Comparison of ENCODE assay signal across 21 cellular contexts in the genomic region with DNA sequence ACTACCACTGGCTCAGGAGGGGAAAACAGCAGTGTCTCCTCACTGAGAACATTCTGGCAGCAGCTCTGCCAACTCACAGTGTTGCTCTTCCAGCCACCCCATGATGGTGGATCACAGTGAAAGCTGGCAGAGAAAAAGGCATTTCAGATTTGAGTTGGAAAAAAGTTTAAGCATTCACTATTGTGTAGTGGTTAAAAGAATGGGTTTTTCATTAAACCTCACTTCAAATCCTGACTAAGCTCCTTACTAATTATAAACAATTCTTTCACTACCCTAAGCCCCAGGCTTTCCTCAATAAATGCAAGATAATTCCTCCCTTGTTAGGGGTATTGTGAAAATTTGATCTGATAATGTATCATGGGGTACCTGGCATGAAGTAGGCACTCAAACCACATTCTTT.
DNase-seq lines count a peak whose midpoint lies in the region; ATAC-seq, FAIRE-seq and TF ChIP-seq lines count a peak whose summit lies in the region.
"Had no signal": no experiment of that assay in that cellular context is flagged by ENCODE, and none has a peak within 500 bp of the region (broad histone marks: within the 10 kb centered on the region; RNA-seq: fewer than 3 reads in every experiment).

No MANE protein-coding gene starts in this region.

- no peaks in the 10 kb centered on the region for H3K27me3 ChIP-seq in neural progenitor cell
- H3K27me3 ChIP-seq in aorta (ENCODE audit: control insufficient read depth in 1 of 2, insufficient read depth in 2 of 2, low read length in 1 of 2): no peaks in the 10 kb centered on the region
- H3K27me3 ChIP-seq: BLaER1 treated with 17β-estradiol and CSF1 and Interleukin-3, amounts not matched to agents 10 nM and 100 nM had no signal

- H4K20me1 ChIP-seq in neural progenitor cell (ENCODE audit: low read depth): no peaks in the 10 kb centered on the region
- H4K20me1 ChIP-seq: BLaER1 treated with 17β-estradiol and CSF1 and Interleukin-3, amounts not matched to agents 10 nM and 100 nM had no signal

- no peak overlapping the region for H3K9ac ChIP-seq in neural progenitor cell
- H3K9ac ChIP-seq: BLaER1 treated with 17β-estradiol and CSF1 and Interleukin-3, amounts not matched to agents 10 nM and 100 nM; GM23248 had no signal

- H3K27me3 Mint-ChIP-seq in neural progenitor cell (ENCODE audit: insufficient read depth, low read depth): peaks cover 2% of the 10 kb centered on the region

- FAIRE-seq in HTR-8/SVneo (lab: Jason Lieb, UNC) (peak; percentile 94), urothelium cell line (lab: Jason Lieb, UNC) (peak; percentile 58)
- FAIRE-seq: GM12892, GM18507 had no signal

- H3K27ac Mint-ChIP-seq in neural progenitor cell: no peak overlapping the region
- H3K27ac Mint-ChIP-seq: B cell; CD8-positive, alpha-beta T cell had no signal

- H3K36me3 ChIP-seq in neural progenitor cell (no peaks in the 10 kb centered on the region), aorta (ENCODE audit: control insufficient read depth in 1 of 2, insufficient read depth in 2 of 2, low read length in 1 of 2) (no peaks in the 10 kb centered on the region)
- H3K36me3 ChIP-seq: BLaER1 treated with 17β-estradiol and CSF1 and Interleukin-3, amounts not matched to agents 10 nM and 100 nM; HAP-1 had no signal

- H3K79me2 ChIP-seq in neural progenitor cell (ENCODE audit: low read depth): no peaks in the 10 kb centered on the region

- no peak overlapping the region for H2AFZ ChIP-seq in neural progenitor cell (replicated peaks)
- H2AFZ ChIP-seq: GM23248 had no signal

- H3K4me1 Mint-ChIP-seq in neural progenitor cell: no peaks in the 10 kb centered on the region
- H3K4me1 Mint-ChIP-seq: B cell had no signal

- H3K9me3 ChIP-seq in neural progenitor cell (ENCODE audit: low read depth) (no peaks in the 10 kb centered on the region), aorta (ENCODE audit: control insufficient read depth, low read length) (no peaks in the 10 kb centered on the region)
- H3K9me3 ChIP-seq: BLaER1 treated with 17β-estradiol and CSF1 and Interleukin-3, amounts not matched to agents 10 nM and 100 nM; HAP-1 had no signal

- H3K27ac ChIP-seq in neural progenitor cell (peak overlapping the region; percentile 5), aorta (ENCODE audit: low read depth in 1 of 2, low read length in 2 of 2) (no peak overlapping the region)
- H3K27ac ChIP-seq: BLaER1 treated with 17β-estradiol and CSF1 and Interleukin-3, amounts not matched to agents 10 nM and 100 nM; GM23248; HL-60 had no signal

- intact Hi-C loops in aorta (cut with DNase I): no loop called here

- H3K4me1 ChIP-seq in neural progenitor cell (peaks cover 24% of the 10 kb centered on the region), aorta (ENCODE audit: control insufficient read depth in 1 of 2, insufficient read depth in 2 of 2, low read length in 2 of 2) (no peaks in the 10 kb centered on the region)
- H3K4me1 ChIP-seq: BLaER1 treated with 17β-estradiol and CSF1 and Interleukin-3, amounts not matched to agents 10 nM and 100 nM; HAP-1 had no signal

- peak overlapping the region; percentile 11 for H3K4me2 ChIP-seq in neural progenitor cell
- H3K4me2 ChIP-seq: BLaER1 treated with 17β-estradiol and CSF1 and Interleukin-3, amounts not matched to agents 10 nM and 100 nM had no signal

- no peaks in the 10 kb centered on the region for H3K36me3 Mint-ChIP-seq in neural progenitor cell
- H3K36me3 Mint-ChIP-seq: CD8-positive, alpha-beta T cell had no signal

- H3F3A ChIP-seq in neural progenitor cell (ENCODE audit: low read depth): no peaks in the 10 kb centered on the region

- H3K9me3 Mint-ChIP-seq in neural progenitor cell: no peaks in the 10 kb centered on the region
- H3K9me3 Mint-ChIP-seq: CD8-positive, alpha-beta T cell had no signal

- no peak for ATAC-seq in aorta (ENCODE audit: low FRiP score)
- ATAC-seq: CD8-positive, alpha-beta T cell had no signal

- TF ChIP-seq CTCF in neural progenitor cell (IDR thresholded peaks at IDR 0.05): no peak

- no peak overlapping the region for H3K4me3 Mint-ChIP-seq in neural progenitor cell
- H3K4me3 Mint-ChIP-seq: B cell; CD8-positive, alpha-beta T cell had no signal

- DNase-seq in COLO829 (ENCODE audit: low spot score) (peak; percentile 41), HTR-8/SVneo (ENCODE audit: insufficient read length, low spot score) (no peak), neural progenitor cell (ENCODE audit: low spot score) (peak; percentile 12), urothelium cell line (ENCODE audit: low spot score) (no peak), aorta (no peak), NCI-H1092 treated with DMSO at 0.1 percent for 48 hours (lab: John Stamatoyannopoulos, UW) (no peak), A172 (ENCODE audit: low spot score) (no peak)
- DNase-seq: 8988T; CD8-positive, alpha-beta T cell; COR-L47; DMS153; DMS79; GDM1; GM23248; IMR-90 had no signal

- H3K4me3 ChIP-seq in neural progenitor cell (no peak overlapping the region), aorta (ENCODE audit: low read length in 2 of 2) (no peak overlapping the region)
- H3K4me3 ChIP-seq: BLaER1 treated with 17β-estradiol and CSF1 and Interleukin-3, amounts not matched to agents 10 nM and 100 nM; GM23248; HAP-1 had no signal

Comparison
In these comparisons a context has a peak if more than half of its experiments do, and no peak if none do; other contexts are left out.
1. DNase-seq: peak in COLO829 (single experiment) and neural progenitor cell (single experiment); none in HTR-8/SVneo (single experiment), urothelium cell line (single experiment), aorta (0 of 2), NCI-H1092 treated with DMSO at 0.1 percent for 48 hours (single experiment) and A172 (single experiment).